Comparison of ENCODE assay signal across 22 cellular contexts in genomic region chr15:74156018-74156417, GRCh38. TPM values are rescaled to one million over a fixed set of nuclear protein-coding genes. Genes with fewer than 3 reads are reported as not detected.
DNase-seq lines count a peak whose midpoint lies in the region; ATAC-seq and TF ChIP-seq lines count a peak whose summit lies in the region.
"Had no signal": no experiment of that assay in that cellular context is flagged by ENCODE, and none has a peak within 500 bp of the region (broad histone marks: within the 10 kb centered on the region; RNA-seq: fewer than 3 reads in every experiment).

No MANE protein-coding gene starts in this region.

- no peak overlapping the region for H2AFZ ChIP-seq in neural cell (ENCODE audit: low read depth, low read length)

- no peak overlapping the region for H3K27ac Mint-ChIP-seq in endodermal cell
- no peak overlapping the region for H3K27ac Mint-ChIP-seq in activated naive CD8-positive, alpha-beta T cell treated with anti-CD3 and anti-CD28 coated beads for 36 hours
- H3K27ac Mint-ChIP-seq: CD4-positive, alpha-beta T cell had no signal

- H3K4me1 Mint-ChIP-seq in endodermal cell = peaks cover 8% of the 10 kb centered on the region
- H3K4me1 Mint-ChIP-seq in activated naive CD8-positive, alpha-beta T cell treated with anti-CD3 and anti-CD28 coated beads for 36 hours = peaks cover 36% of the 10 kb centered on the region

- no peak for TF ChIP-seq EP300 in neural cell (conservative IDR thresholded peaks at IDR 0.05; ENCODE audit: poor library complexity, severe bottlenecking)

- peaks cover 2% of the 10 kb centered on the region for H3K27me3 Mint-ChIP-seq in endodermal cell (ENCODE audit: insufficient read depth)
- peaks cover 22% of the 10 kb centered on the region for H3K27me3 Mint-ChIP-seq in activated naive CD8-positive, alpha-beta T cell treated with anti-CD3 and anti-CD28 coated beads for 36 hours

- no peaks in the 10 kb centered on the region for H3K9me2 ChIP-seq in neural cell (ENCODE audit: insufficient read depth, low read length)

- peaks cover 20% of the 10 kb centered on the region for H3K4me1 ChIP-seq in right cardiac atrium (ENCODE audit: control insufficient read depth, insufficient read depth, low read length)
- H3K4me1 ChIP-seq in endodermal cell (ENCODE audit: control insufficient read depth, insufficient read depth, low read length) = no peaks in the 10 kb centered on the region
- peaks cover 0 to 47% (median 33%) of the 10 kb centered on the region in 4 donors for H3K4me1 ChIP-seq in tibial artery

- no peaks in the 10 kb centered on the region for H3K27me3 ChIP-seq in right cardiac atrium (ENCODE audit: control insufficient read depth, insufficient read depth)
- no peaks in the 10 kb centered on the region for H3K27me3 ChIP-seq in endodermal cell (ENCODE audit: control insufficient read depth, insufficient read depth, low read length, poor library complexity, severe bottlenecking)
- H3K27me3 ChIP-seq in neural cell (ENCODE audit: insufficient read depth, low read depth, low read length) = no peaks in the 10 kb centered on the region
- no peaks in the 10 kb centered on the region for H3K27me3 ChIP-seq in tibial artery

- H3K79me2 ChIP-seq in neural cell (replicated peaks; ENCODE audit: insufficient read depth, low read length) = no peaks in the 10 kb centered on the region

- H3K9me3 ChIP-seq in right cardiac atrium (ENCODE audit: control insufficient read depth, low read length) (no peaks in the 10 kb centered on the region), endodermal cell (ENCODE audit: control insufficient read depth, low read length) (no peaks in the 10 kb centered on the region), neural cell (ENCODE audit: low read length) (no peaks in the 10 kb centered on the region), tibial artery (no peaks in the 10 kb centered on the region)

- no peak for TF ChIP-seq CTCF in endodermal cell (conservative IDR thresholded peaks at IDR 0.05)
- no peak for TF ChIP-seq CTCF in neural cell (IDR thresholded peaks at IDR 0.05; ENCODE audit: poor library complexity, severe bottlenecking)
- no peak for TF ChIP-seq CTCF in tibial artery (IDR thresholded peaks at IDR 0.05)

- no peaks in the 10 kb centered on the region for H3K9me3 Mint-ChIP-seq in endodermal cell
- H3K9me3 Mint-ChIP-seq in activated naive CD8-positive, alpha-beta T cell treated with anti-CD3 and anti-CD28 coated beads for 36 hours = no peaks in the 10 kb centered on the region
- H3K9me3 Mint-ChIP-seq: CD4-positive, alpha-beta T cell had no signal

- TF ChIP-seq RAD21 in neural cell (conservative IDR thresholded peaks at IDR 0.05) = no peak

- H3K4me3 Mint-ChIP-seq in endodermal cell = no peak overlapping the region
- H3K4me3 Mint-ChIP-seq in activated naive CD8-positive, alpha-beta T cell treated with anti-CD3 and anti-CD28 coated beads for 36 hours = no peak overlapping the region
- H3K4me3 Mint-ChIP-seq: CD4-positive, alpha-beta T cell had no signal

- DNase-seq in right cardiac atrium = peak in 1 of 3 donors; percentile 42
- no peak for DNase-seq in Right ventricle myocardium inferior (ENCODE audit: missing footprints)
- DNase-seq in endodermal cell = peak; percentile 41
- DNase-seq in tibial artery = no peak
- DNase-seq in activated naive CD8-positive, alpha-beta T cell treated with anti-CD3 and anti-CD28 coated beads for 36 hours = no peak
- DNase-seq in stimulated activated CD4-positive, alpha-beta T cell treated with anti-CD3 and anti-CD28 coated beads, Interleukin-4, amount 100 ng/mL, for 1 hour = no peak
- DNase-seq: ACHN; Calu3; CD4-positive, alpha-beta T cell; DMS79; GDM1; GOT3; NCI-H1092; NCI-H226; NCI-H526 treated with DMSO at 0.1 percent for 48 hours; NK-92 treated with Interleukin-12 subunit alpha and Interleukin-12 subunit beta, amount 100 ng/mL, for 24 hours; OCI-M1; RPMI8226 had no signal

- H3K36me3 ChIP-seq in endodermal cell (ENCODE audit: control insufficient read depth, insufficient read depth, low read length) (no peaks in the 10 kb centered on the region), neural cell (ENCODE audit: insufficient read depth, low read length) (no peaks in the 10 kb centered on the region), tibial artery (no peaks in the 10 kb centered on the region)

- 35% methylated on average over 8 of the region's 8 CpGs for WGBS in right cardiac atrium
- WGBS in endodermal cell (ENCODE audit: insufficient coverage in 1 of 2, insufficient read length in 1 of 2), 2 experiments = 78 to 100% methylated on average over 5 to 8 of the region's 8 CpGs

- peaks cover 15% of the 10 kb centered on the region for H3F3A ChIP-seq in neural cell (ENCODE audit: insufficient read depth, low read length, poor library complexity, severe bottlenecking)

- H4K20me1 ChIP-seq in neural cell (ENCODE audit: insufficient read depth) = no peaks in the 10 kb centered on the region

- H3K4me3 ChIP-seq in right cardiac atrium (ENCODE audit: low read length) (no peak overlapping the region), endodermal cell (ENCODE audit: low read length) (no peak overlapping the region), neural cell (ENCODE audit: low read length) (peak overlapping the region; percentile 34), tibial artery (no peak overlapping the region)

- intact Hi-C loops in right cardiac atrium (cut with DNase I) = loop anchor here in 2 of 4 donors (5.0 to 10.0 kb wide), 2 partner anchors 79 to 96 kb away; partner anchors contain the start of gene CCDC33 (in 1 of the 2)
- intact Hi-C loops in Right ventricle myocardium inferior (cut with DNase I) = no loop called here
- intact Hi-C loops in tibial artery (cut with DNase I; ENCODE audit: low total_unique reads) = no loop called here

- no peaks in the 10 kb centered on the region for H3K36me3 Mint-ChIP-seq in endodermal cell (ENCODE audit: low read depth)
- H3K36me3 Mint-ChIP-seq in activated naive CD8-positive, alpha-beta T cell treated with anti-CD3 and anti-CD28 coated beads for 36 hours = no peaks in the 10 kb centered on the region

- ATAC-seq in right cardiac atrium (peak in 1 of 2 donors; percentile 76), Right ventricle myocardium inferior (no peak), HG02981 (IDR thresholded peaks at IDR 0.05; ENCODE audit: unreplicated experiment) (no peak)

- H3K9ac ChIP-seq in endodermal cell (ENCODE audit: extremely low read depth, low read length, poor library complexity, severe bottlenecking) (no peak overlapping the region), neural cell (ENCODE audit: low read length) (peak overlapping the region; percentile 65)

- H3K27ac ChIP-seq in right cardiac atrium (ENCODE audit: low read length) (peak overlapping the region; percentile 15), endodermal cell (ENCODE audit: low read depth, low read length) (no peak overlapping the region), neural cell (ENCODE audit: low read length) (peak overlapping the region; percentile 99), tibial artery (peak overlapping the region; percentile 69 to 70)
- H3K27ac ChIP-seq: HL-60 had no signal

- peak overlapping the region; percentile 1 for H3K4me2 ChIP-seq in neural cell (ENCODE audit: low read length)

TF ChIP-seq in neural cell, 6 proteins besides CTCF, POLR2A, EP300 and RAD21 (continues in another document):
- TF ChIP-seq POLR2AphosphoS5 (IDR thresholded peaks at IDR 0.05) (no peak), EZH2 (IDR thresholded peaks at IDR 0.05; ENCODE audit: borderline replicate concordance, insufficient read depth, low read length, poor library complexity, severe bottlenecking) (no peak), MXI1 (conservative IDR thresholded peaks at IDR 0.05; ENCODE audit: poor library complexity, severe bottlenecking) (no peak), TAF1 (IDR thresholded peaks at IDR 0.05; ENCODE audit: low read depth) (no peak)

RNA-seq across cellular contexts. Expression of gene ISLR, which starts 17.5 kb away (rescaled TPM):
- 10 to 100 TPM; 21.6 to 33.5 (median 24.7) TPM for total RNA-seq in right cardiac atrium
- polyA plus RNA-seq in right cardiac atrium = 29.5 TPM
- 13.8 TPM for total RNA-seq in Right ventricle myocardium inferior
- total RNA-seq in endodermal cell = under 1 TPM in 1 of 2 donors, not detected in 1; 0.29 TPM
- 2.7 TPM for polyA plus RNA-seq in endodermal cell (2013, experiment 1 of 2)
- 2.9 TPM for polyA plus RNA-seq in endodermal cell (2013, experiment 2 of 2)
- not detected in 2 replicates for polyA plus RNA-seq in neural cell
- polyA minus RNA-seq in neural cell = not detected in 2 replicates
- total RNA-seq in activated naive CD8-positive, alpha-beta T cell treated with anti-CD3 and anti-CD28 coated beads for 36 hours = not detected
- total RNA-seq: Calu3; CD4-positive, alpha-beta T cell; M059J had no signal

RNA-seq across cellular contexts. Expression of gene ISLR2, which starts 25.6 kb away (rescaled TPM):
- 1 to 10 TPM in 2 of 4 donors, under 1 TPM in 2; 0.71 to 2.8 (median 1.7) TPM for total RNA-seq in right cardiac atrium
- 2.1 TPM for polyA plus RNA-seq in right cardiac atrium
- 1.3 TPM for total RNA-seq in Right ventricle myocardium inferior
- not detected for total RNA-seq in endodermal cell
- polyA plus RNA-seq in endodermal cell (2013, experiment 1 of 2) = 2.6 TPM
- polyA plus RNA-seq in endodermal cell (2013, experiment 2 of 2) = 1.9 TPM
- 301 and 330 TPM in 2 replicates for polyA plus RNA-seq in neural cell
- 444 and 493 TPM in 2 replicates for polyA minus RNA-seq in neural cell
- total RNA-seq in activated naive CD8-positive, alpha-beta T cell treated with anti-CD3 and anti-CD28 coated beads for 36 hours = not detected
- total RNA-seq: Calu3; CD4-positive, alpha-beta T cell had no signal

RNA-seq across cellular contexts. Expression of gene STRA6, which starts 46.6 kb away (rescaled TPM):
- total RNA-seq in right cardiac atrium = under 1 TPM; 0.20 to 0.58 (median 0.37) TPM
- 0.25 TPM for polyA plus RNA-seq in right cardiac atrium
- not detected for total RNA-seq in Right ventricle myocardium inferior
- total RNA-seq in endodermal cell = 10 to 100 TPM; 18.2 to 26.2 TPM
- polyA plus RNA-seq in endodermal cell (2013, experiment 1 of 2) = 25.5 TPM
- 24.2 TPM for polyA plus RNA-seq in endodermal cell (2013, experiment 2 of 2)
- polyA plus RNA-seq in neural cell = 4.4 and 11.9 TPM in 2 replicates
- polyA minus RNA-seq in neural cell = 8.5 and 9.6 TPM in 2 replicates
- under 1 TPM; 0.25 to 0.28 TPM for total RNA-seq in activated naive CD8-positive, alpha-beta T cell treated with anti-CD3 and anti-CD28 coated beads for 36 hours
- total RNA-seq: CD4-positive, alpha-beta T cell had no signal

Comparison
In these comparisons a context has a peak if more than half of its experiments do, and no peak if none do; other contexts are left out.
1. RNA of gene ISLR, which starts 17.5 kb away (total RNA-seq): 21.6 to 33.5 TPM in right cardiac atrium and 13.8 TPM in Right ventricle myocardium inferior (single experiment); 0.29 TPM in endodermal cell and not detected in activated naive CD8-positive, alpha-beta T cell treated with anti-CD3 and anti-CD28 coated beads for 36 hours; every median in the first group is over 10 times any median in the second.
2. RNA of gene STRA6, which starts 46.6 kb away (total RNA-seq): 18.2 to 26.2 TPM in endodermal cell; 0.20 to 0.58 TPM in right cardiac atrium, 0.25 to 0.28 TPM in activated naive CD8-positive, alpha-beta T cell treated with anti-CD3 and anti-CD28 coated beads for 36 hours and not detected in Right ventricle myocardium inferior (single experiment); every median in the first group is over 10 times any median in the second.